Comparison of ENCODE assay signal across 8 cellular contexts in genomic region chr1:180778782-180779398, GRCh38.
DNase-seq lines count a peak whose midpoint lies in the region; ATAC-seq and TF ChIP-seq lines count a peak whose summit lies in the region.

No MANE protein-coding gene starts in this region.

- H3K9me3 ChIP-seq in DND-41 (ENCODE audit: insufficient read depth, low read length, severe bottlenecking) (no peaks in the 10 kb centered on the region), HCT116 (ENCODE audit: control insufficient read depth in 1 of 2, insufficient read depth in 1 of 2, low read depth in 1 of 2, low read length in 2 of 2) (no peaks in the 10 kb centered on the region), SK-N-SH (no peaks in the 10 kb centered on the region)

- no TSS peak for BruUV-seq in HCT116 (replicated peaks; lab: Mats Ljungman, UMichigan)

- H3K9me2 ChIP-seq in HCT116 (ENCODE audit: insufficient read depth): no peaks in the 10 kb centered on the region
- no peaks in the 10 kb centered on the region for H3K9me2 ChIP-seq in SK-N-SH

- peak; percentile 53; the same call in 1 of the 3 replicates for ATAC-seq in DND-41 (ENCODE audit: insufficient read depth, low read depth)
- ATAC-seq in HCT116: peak; percentile 80
- no peak for ATAC-seq in omental fat pad (ENCODE audit: low FRiP score)
- ATAC-seq in HG02678 (IDR thresholded peaks at IDR 0.05; ENCODE audit: unreplicated experiment): no peak

- intact Hi-C loops in HCT116 (cut with micrococcal nuclease): loop anchor here (5.0 kb wide), 3 partner anchors 83 to 388 kb away; no protein-coding TSS in a partner anchor

- no peak overlapping the region for H3K9ac ChIP-seq in DND-41 (ENCODE audit: low read depth, low read length)
- no peak overlapping the region for H3K9ac ChIP-seq in HCT116 (ENCODE audit: low read length)
- H3K9ac ChIP-seq in SK-N-SH: no peak overlapping the region

- CTCF ChIA-PET in HCT116 (lab: Charles Lee) (no interaction called here), SK-N-SH (lab: Yijun Ruan, JAX) (interaction anchor here (0.6 to 1.5 kb wide), 3 partner anchors 12 to 25 kb away, joined by 3 read pairs; no protein-coding TSS in a partner anchor)

- no peaks in the 10 kb centered on the region for H3K79me2 ChIP-seq in DND-41 (ENCODE audit: insufficient read depth, low read length)
- H3K79me2 ChIP-seq in HCT116 (ENCODE audit: insufficient read depth, low read length): no peaks in the 10 kb centered on the region
- peaks cover 7% of the 10 kb centered on the region; the same call in 1 of the 2 replicates for H3K79me2 ChIP-seq in SK-N-SH (ENCODE audit: insufficient read depth)

- RAD21 ChIA-PET in HCT116 (lab: Charles Lee; ENCODE audit: low non-redundant PET in 1 of 2, low total read pairs in 2 of 2, uncharacterized antibody in 2 of 2, unreplicated experiment in 2 of 2): interaction anchor here in 1 of 2 experiments (1.3 kb wide), 1 partner anchor 83 kb away, joined by 3 read pairs; no protein-coding TSS in a partner anchor

- TF ChIP-seq CTCF in DND-41 (IDR thresholded peaks at IDR 0.05; ENCODE audit: borderline replicate concordance, extremely low read depth, low read length, poor library complexity, severe bottlenecking): peak; percentile 61
- TF ChIP-seq CTCF in HCT116 (IDR thresholded peaks at IDR 0.05 in 2 of 3, conservative IDR thresholded peaks at IDR 0.05 in 1 of 3; ENCODE audit: borderline replicate concordance in 1 of 3, insufficient read depth in 1 of 3, low read depth in 2 of 3, low read length in 2 of 3): peak; percentile 44 to 73 (median 72)
- TF ChIP-seq CTCF in SK-N-SH (IDR thresholded peaks at IDR 0.05): peak; percentile 41; the same call in 1 of the 2 replicates
- no peak for TF ChIP-seq CTCF in omental fat pad (IDR thresholded peaks at IDR 0.05)

- no peak for TF ChIP-seq EP300 in SK-N-SH (IDR thresholded peaks at IDR 0.05; ENCODE audit: borderline replicate concordance in 1 of 2, low read depth in 1 of 2, low read length in 1 of 2)

- H3K4me1 ChIP-seq in DND-41 (ENCODE audit: insufficient read depth, low read length) (no peaks in the 10 kb centered on the region), HCT116 (ENCODE audit: control insufficient read depth in 1 of 2, insufficient read depth in 2 of 2, low read length in 2 of 2) (no peaks in the 10 kb centered on the region), SK-N-SH (ENCODE audit: control insufficient read depth in 1 of 2, insufficient read depth in 2 of 2, low read depth in 1 of 2, low read length in 1 of 2) (peaks cover 0 to 3% of the 10 kb centered on the region in 2 experiments; a peak in 3 of 4 replicates)

- peak; percentile 11 for DNase-seq in DND-41
- DNase-seq in HCT116 (ENCODE audit: low read depth, low spot score): peak; percentile 10
- DNase-seq in SK-N-SH: peak; percentile 10
- DNase-seq in kidney tubule cell (ENCODE audit: low spot score): peak; percentile 19
- DNase-seq in omental fat pad (ENCODE audit: low spot score): no peak
- DNase-seq in GOT3 (lab: John Stamatoyannopoulos, UW): no peak
- DNase-seq in SHP77 treated with DMSO at 0.1 percent for 48 hours (lab: John Stamatoyannopoulos, UW): no peak

- peaks cover 8% of the 10 kb centered on the region for H3F3A ChIP-seq in SK-N-SH (replicated peaks; ENCODE audit: insufficient read depth)

- WGBS in SK-N-SH (ENCODE audit: low lambda C conversion rate): 93% methylated on average over 1 of the region's 1 CpG

- no peak overlapping the region for H3K27ac ChIP-seq in DND-41 (ENCODE audit: low read length)
- no peak overlapping the region for H3K27ac ChIP-seq in HCT116 (ENCODE audit: low read depth, low read length)
- no peak overlapping the region for H3K27ac ChIP-seq in SK-N-SH (ENCODE audit: low read depth in 2 of 2, low read length in 1 of 2)

- H2AFZ ChIP-seq in DND-41 (ENCODE audit: low read depth, low read length): no peak overlapping the region
- no peak overlapping the region for H2AFZ ChIP-seq in HCT116 (ENCODE audit: low read depth, low read length, poor library complexity, severe bottlenecking)
- H2AFZ ChIP-seq in SK-N-SH (ENCODE audit: low read depth): no peak overlapping the region

- TF ChIP-seq RAD21 in HCT116 (IDR thresholded peaks at IDR 0.05; ENCODE audit: low read depth) (peak; percentile 58), SK-N-SH (IDR thresholded peaks at IDR 0.05; ENCODE audit: low read length) (peak; percentile 36)

- POLR2A ChIA-PET in HCT116 (lab: Charles Lee) (no interaction called here), SK-N-SH (lab: Yijun Ruan, JAX) (no interaction called here)

- H3K4me3 ChIP-seq in DND-41 (ENCODE audit: low read depth in 1 of 2, low read length in 2 of 2) (no peak overlapping the region), HCT116 (replicated peaks in 1 of 2; ENCODE audit: low read depth in 1 of 2, low read length in 2 of 2) (no peak overlapping the region), SK-N-SH (ENCODE audit: low read depth in 2 of 2, low read length in 1 of 2) (no peak overlapping the region)

- no peak for TF ChIP-seq POLR2A in HCT116 (IDR thresholded peaks at IDR 0.05; ENCODE audit: borderline replicate concordance, extremely low read depth, insufficient read depth, insufficient read length)

- H3K36me3 ChIP-seq in DND-41 (ENCODE audit: insufficient read depth, low read length) (no peaks in the 10 kb centered on the region), HCT116 (ENCODE audit: control insufficient read depth in 1 of 2, insufficient read depth in 2 of 2, low read length in 2 of 2) (no peaks in the 10 kb centered on the region), SK-N-SH (replicated peaks in 1 of 2; ENCODE audit: control insufficient read depth in 1 of 2, insufficient read depth in 2 of 2, low read length in 1 of 2) (no peaks in the 10 kb centered on the region)

- H4K20me1 ChIP-seq in DND-41 (ENCODE audit: insufficient read depth, low read length) (no peaks in the 10 kb centered on the region; the same call in 1 of the 2 replicates), HCT116 (ENCODE audit: insufficient read depth) (no peaks in the 10 kb centered on the region), SK-N-SH (ENCODE audit: insufficient read depth) (no peaks in the 10 kb centered on the region)

- H3K27me3 ChIP-seq in DND-41 (ENCODE audit: insufficient read depth, low read length, poor library complexity) (no peaks in the 10 kb centered on the region), HCT116 (ENCODE audit: insufficient read depth, low read length) (no peaks in the 10 kb centered on the region), SK-N-SH (ENCODE audit: insufficient read depth) (no peaks in the 10 kb centered on the region)

- H3K4me2 ChIP-seq in DND-41 (ENCODE audit: insufficient read depth, low read length) (no peak overlapping the region), HCT116 (ENCODE audit: low read length) (no peak overlapping the region), SK-N-SH (no peak overlapping the region)

TF ChIP-seq in HCT116, 20 proteins besides CTCF, POLR2A, EP300 and RAD21 (continues in another document):
- TF ChIP-seq SRF (IDR thresholded peaks at IDR 0.05; ENCODE audit: low read depth) (no peak), REST (IDR thresholded peaks at IDR 0.05; ENCODE audit: low read depth) (no peak)

TF ChIP-seq in SK-N-SH, 30 proteins besides CTCF, POLR2A, EP300 and RAD21:
- TF ChIP-seq SMC3 (IDR thresholded peaks at IDR 0.05; ENCODE audit: low read depth, low read length) (peak; percentile 30), EZH2phosphoT487 (IDR thresholded peaks at IDR 0.05; ENCODE audit: borderline replicate concordance, low read depth) (no peak)

Comparison
In these comparisons a context has a peak if more than half of its experiments do, and no peak if none do; other contexts are left out.
1. ATAC-seq: peak in DND-41 (single experiment) and HCT116 (single experiment); none in omental fat pad (single experiment) and HG02678 (single experiment).
2. DNase-seq: peak in DND-41 (single experiment), HCT116 (single experiment), SK-N-SH (single experiment) and kidney tubule cell (single experiment); none in omental fat pad (single experiment), GOT3 (single experiment) and SHP77 treated with DMSO at 0.1 percent for 48 hours (single experiment).
3. CTCF ChIP-seq: peak in DND-41 (single experiment), HCT116 (3 of 3) and SK-N-SH (single experiment); none in omental fat pad (0 of 3).